ENCODE assay signal across 16 cellular contexts in the genomic region with DNA sequence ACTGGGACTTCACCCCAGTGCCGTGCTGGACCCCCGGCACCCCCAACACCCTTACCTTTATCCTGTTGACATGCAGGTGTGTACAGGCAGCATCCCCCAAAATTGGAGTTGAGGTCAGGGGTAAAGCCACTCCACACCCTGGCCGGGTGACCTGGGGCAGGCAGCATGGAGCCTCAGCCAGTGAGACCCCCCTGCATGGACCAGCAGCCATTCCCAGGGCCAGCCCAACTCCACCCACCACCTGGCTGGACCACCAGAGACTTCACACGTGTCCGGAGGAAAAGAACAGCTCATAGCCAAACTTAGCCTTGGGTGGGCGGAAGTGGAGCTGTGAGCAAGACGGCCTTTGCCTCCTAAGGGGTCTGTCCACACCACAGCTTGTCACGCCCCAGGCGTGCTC.
DNase-seq lines count a peak whose midpoint lies in the region; TF ChIP-seq lines count a peak whose summit lies in the region.
"Had no signal": no experiment of that assay in that cellular context is flagged by ENCODE, and none has a peak within 500 bp of the region (broad histone marks: within the 10 kb centered on the region; RNA-seq: fewer than 3 reads in every experiment).

No MANE protein-coding gene starts in this region.

- peak overlapping the region; percentile 8 for H4K8ac ChIP-seq in neuronal stem cell (ENCODE audit: low read depth, low read length)

- H2AK5ac ChIP-seq in neuronal stem cell (ENCODE audit: low read depth, low read length) = peak overlapping the region; percentile 64

- H3K27me3 Mint-ChIP-seq in MCF 10A (ENCODE audit: insufficient read depth, unreplicated experiment) = no peaks in the 10 kb centered on the region
- H3K27me3 Mint-ChIP-seq: CD4-positive, CD25-positive, alpha-beta regulatory T cell had no signal

- no peak overlapping the region for H3K4ac ChIP-seq in neuronal stem cell (ENCODE audit: low read length)

- intact Hi-C loops in vagina (cut with DNase I) = no loop called here
- intact Hi-C loops in MCF 10A (cut with micrococcal nuclease) = no loop called here

- H3K9me3 ChIP-seq in neuronal stem cell (replicated peaks in 1 of 2; ENCODE audit: control insufficient read depth in 2 of 2, insufficient read depth in 1 of 2, low read depth in 1 of 2, low read length in 2 of 2) (no peaks in the 10 kb centered on the region), vagina (no peaks in the 10 kb centered on the region)
- H3K9me3 ChIP-seq: BE2C, HAP-1 had no signal

- H3K4me3 Mint-ChIP-seq in MCF 10A (ENCODE audit: unreplicated experiment) = no peak overlapping the region
- H3K4me3 Mint-ChIP-seq: CD4-positive, CD25-positive, alpha-beta regulatory T cell; CD8-positive, alpha-beta memory T cell had no signal

- no peak overlapping the region for H3K9ac ChIP-seq in neuronal stem cell (ENCODE audit: low read depth, low read length, poor library complexity)
- H3K9ac ChIP-seq: GM23248 had no signal

- H3K27me3 ChIP-seq in neuronal stem cell (ENCODE audit: control insufficient read depth in 3 of 3, insufficient read depth in 3 of 3, low read depth in 1 of 3, low read length in 3 of 3) = no peaks in the 10 kb centered on the region
- no peaks in the 10 kb centered on the region for H3K27me3 ChIP-seq in vagina
- H3K27me3 ChIP-seq: BE2C had no signal

- no peak overlapping the region for H3K4me2 ChIP-seq in neuronal stem cell (ENCODE audit: insufficient read depth, low read length, poor library complexity, severe bottlenecking)

- peak overlapping the region; percentile 23 for H4K91ac ChIP-seq in neuronal stem cell (ENCODE audit: low read depth, low read length, poor library complexity)

- no peak overlapping the region for H2AFZ ChIP-seq in neuronal stem cell (ENCODE audit: low read length)
- H2AFZ ChIP-seq: GM23248 had no signal

- DNase-seq in AG08396 (ENCODE audit: low spot score) (peak; percentile 1), coronary artery (ENCODE audit: low spot score) (peak; percentile 33), neuronal stem cell (ENCODE audit: low spot score) (no peak), vagina (ENCODE audit: extremely low spot score in 2 of 2) (peak; percentile 40 to 95), NCI-H1417 (lab: John Stamatoyannopoulos, UW) (no peak), MCF 10A (ENCODE audit: unreplicated experiment) (no peak)
- DNase-seq: BE2C; C1 segment of cervical spinal cord; CD4-positive, CD25-positive, alpha-beta regulatory T cell; CD8-positive, alpha-beta memory T cell; COR-L47; DMS79; GDM1; GM23248 had no signal

- peaks cover 5% of the 10 kb centered on the region for H3K4me1 Mint-ChIP-seq in MCF 10A (ENCODE audit: insufficient read depth, unreplicated experiment)
- H3K4me1 Mint-ChIP-seq: CD4-positive, CD25-positive, alpha-beta regulatory T cell; CD8-positive, alpha-beta memory T cell had no signal

- CTCF ChIA-PET in MCF 10A (lab: Yijun Ruan, JAX) = no interaction called here

- peak overlapping the region; percentile 69 for H3K18ac ChIP-seq in neuronal stem cell (ENCODE audit: low read length)

- H3K36me3 Mint-ChIP-seq in MCF 10A (ENCODE audit: insufficient read depth, unreplicated experiment) = no peaks in the 10 kb centered on the region
- H3K36me3 Mint-ChIP-seq: CD4-positive, CD25-positive, alpha-beta regulatory T cell; CD8-positive, alpha-beta memory T cell had no signal

- no peak overlapping the region for H2BK5ac ChIP-seq in neuronal stem cell (ENCODE audit: low read length)

- TF ChIP-seq POLR2A in vagina (IDR thresholded peaks at IDR 0.05) = no peak

- H2BK120ac ChIP-seq in neuronal stem cell (ENCODE audit: low read depth, low read length) = no peak overlapping the region

- H2BK15ac ChIP-seq in neuronal stem cell (ENCODE audit: low read length) = no peak overlapping the region

- H3K79me1 ChIP-seq in neuronal stem cell (ENCODE audit: low read depth, low read length) = peaks cover 2% of the 10 kb centered on the region

- BruUV-seq in MCF 10A (replicated peaks; lab: Mats Ljungman, UMichigan) = no TSS peak

- H3K36me3 ChIP-seq in neuronal stem cell (replicated peaks in 1 of 2; ENCODE audit: control insufficient read depth in 2 of 2, insufficient read depth in 2 of 2, low read length in 2 of 2) = no peaks in the 10 kb centered on the region
- no peaks in the 10 kb centered on the region for H3K36me3 ChIP-seq in vagina
- H3K36me3 ChIP-seq: BE2C, HAP-1 had no signal

- TF ChIP-seq CTCF in coronary artery (IDR thresholded peaks at IDR 0.05) (no peak), vagina (IDR thresholded peaks at IDR 0.05) (no peak), MCF 10A (IDR thresholded peaks at IDR 0.05; ENCODE audit: unreplicated experiment) (no peak)

- H3K4me1 ChIP-seq in neuronal stem cell (ENCODE audit: control insufficient read depth in 2 of 2, insufficient read depth in 1 of 2, low read depth in 1 of 2, low read length in 2 of 2) (peaks cover 0 to 3% of the 10 kb centered on the region in 2 donors), vagina (no peaks in the 10 kb centered on the region)
- H3K4me1 ChIP-seq: BE2C, HAP-1 had no signal

- H3K27ac Mint-ChIP-seq in MCF 10A (ENCODE audit: low read depth, unreplicated experiment) = no peak overlapping the region
- H3K27ac Mint-ChIP-seq: CD4-positive, CD25-positive, alpha-beta regulatory T cell; CD8-positive, alpha-beta memory T cell had no signal

- no peak overlapping the region for H3K4me3 ChIP-seq in coronary artery
- no peak overlapping the region for H3K4me3 ChIP-seq in neuronal stem cell (ENCODE audit: low read length in 2 of 2)
- no peak overlapping the region for H3K4me3 ChIP-seq in vagina
- H3K4me3 ChIP-seq: GM23248, HAP-1 had no signal

- POLR2A ChIA-PET in MCF 10A (lab: Yijun Ruan, JAX) = interaction anchor here (1.0 kb wide), 1 partner anchor 11 kb away, joined by 4 read pairs; no protein-coding TSS in a partner anchor

- H2BK12ac ChIP-seq in neuronal stem cell (ENCODE audit: low read length) = no peak overlapping the region

- no peak overlapping the region for H3K14ac ChIP-seq in neuronal stem cell (ENCODE audit: low read length)

- no peaks in the 10 kb centered on the region for H3K9me3 Mint-ChIP-seq in MCF 10A (ENCODE audit: unreplicated experiment)

- H3K23ac ChIP-seq in neuronal stem cell (ENCODE audit: low read depth, low read length, poor library complexity) = no peak overlapping the region

- H3K27ac ChIP-seq in coronary artery = no peak overlapping the region
- H3K27ac ChIP-seq in neuronal stem cell (replicated peaks; ENCODE audit: low read length) = no peak overlapping the region
- no peak overlapping the region for H3K27ac ChIP-seq in vagina
- H3K27ac ChIP-seq: GM23248, HL-60 had no signal

- no CpG with 5 or more reads among the region's 9 CpGs for WGBS in neuronal stem cell (ENCODE audit: extremely low coverage in 2 of 2, insufficient read length in 2 of 2, insufficient replicate concordance in 1 of 2), 2 donors

Comparison
In these comparisons a context has a peak if more than half of its experiments do, and no peak if none do; other contexts are left out.
1. DNase-seq: peak in AG08396 (single experiment), coronary artery (single experiment) and vagina (2 of 2); none in neuronal stem cell (single experiment), NCI-H1417 (0 of 3) and MCF 10A (single experiment).